ENCODE assay signal across 10 cellular contexts in the genomic region with DNA sequence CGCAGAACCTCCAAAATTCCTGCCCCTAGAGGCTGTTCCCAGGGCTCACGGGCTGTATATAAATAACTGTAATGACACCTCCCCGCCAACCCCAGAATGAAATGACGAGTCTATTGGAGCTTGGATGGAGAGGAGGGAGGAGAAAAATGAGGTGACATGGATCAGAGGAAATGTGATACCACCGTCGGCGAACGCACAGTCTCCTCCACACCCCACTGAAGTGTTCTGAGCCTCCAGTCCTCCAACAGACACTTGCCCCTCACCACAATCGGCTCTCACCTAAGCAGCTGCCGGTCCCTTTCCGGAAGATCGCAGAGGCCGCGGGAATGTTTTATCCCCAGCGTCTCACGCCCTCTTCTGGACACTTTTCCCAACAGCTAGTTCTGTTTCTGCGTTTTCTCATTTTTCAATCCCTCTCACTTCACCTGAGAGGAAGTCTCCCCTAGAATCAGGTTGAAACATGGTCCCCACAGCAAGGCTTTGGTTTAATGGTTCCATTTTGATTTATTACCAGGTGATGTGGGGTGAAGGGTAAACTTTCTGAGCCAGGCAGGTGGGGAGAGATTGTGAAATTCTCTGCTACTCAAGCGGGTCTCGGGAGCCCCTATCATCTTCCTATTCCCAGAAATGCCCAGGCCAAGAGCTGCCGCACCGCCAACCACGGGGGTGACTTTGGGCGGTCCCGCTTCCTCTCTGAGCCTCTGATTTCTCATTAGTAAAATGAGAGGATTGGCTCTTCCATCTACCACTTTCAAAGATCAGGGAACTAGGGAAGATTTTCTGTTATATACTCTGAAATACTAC. TPM values are rescaled to one million over a fixed set of nuclear protein-coding genes. Genes with fewer than 3 reads are reported as not detected.
DNase-seq lines count a peak whose midpoint lies in the region; ATAC-seq and TF ChIP-seq lines count a peak whose summit lies in the region.
"Had no signal": no experiment of that assay in that cellular context is flagged by ENCODE, and none has a peak within 500 bp of the region (broad histone marks: within the 10 kb centered on the region; RNA-seq: fewer than 3 reads in every experiment).

No MANE protein-coding gene starts in this region.

- no peaks in the 10 kb centered on the region for H4K20me1 ChIP-seq in HCT116 (ENCODE audit: insufficient read depth)

- H2AFZ ChIP-seq in HCT116 (ENCODE audit: low read depth, low read length, poor library complexity, severe bottlenecking): peak overlapping the region; percentile 82

- H3K27me3 ChIP-seq in HCT116 (ENCODE audit: insufficient read depth, low read length): no peaks in the 10 kb centered on the region
- H3K27me3 ChIP-seq in liver (ENCODE audit: control insufficient read depth in 4 of 4, insufficient read depth in 4 of 4, low read length in 3 of 4): peaks cover 0 to 5% (median 0%) of the 10 kb centered on the region in 4 donors
- H3K27me3 ChIP-seq in vagina: no peaks in the 10 kb centered on the region

- H3K36me3 ChIP-seq in HCT116 (ENCODE audit: control insufficient read depth in 1 of 2, insufficient read depth in 2 of 2, low read length in 2 of 2) (no peaks in the 10 kb centered on the region), liver (ENCODE audit: control insufficient read depth in 4 of 4, insufficient read depth in 3 of 4, low read depth in 1 of 4, low read length in 3 of 4) (no peaks in the 10 kb centered on the region), vagina (no peaks in the 10 kb centered on the region)
- H3K36me3 ChIP-seq: SJSA1 had no signal

- peaks cover 0 to 14% of the 10 kb centered on the region in 2 experiments; a peak in 1 of 4 replicates for H3K4me1 ChIP-seq in HCT116 (ENCODE audit: control insufficient read depth in 1 of 2, insufficient read depth in 2 of 2, low read length in 2 of 2)
- H3K4me1 ChIP-seq in liver (ENCODE audit: control insufficient read depth in 4 of 4, insufficient read depth in 4 of 4, low read length in 3 of 4): peaks cover 0 to 4% (median 0%) of the 10 kb centered on the region in 4 donors
- no peaks in the 10 kb centered on the region for H3K4me1 ChIP-seq in vagina
- H3K4me1 ChIP-seq: SJSA1 had no signal

- ATAC-seq in HCT116: peak; percentile 95
- ATAC-seq in HG03025 (IDR thresholded peaks at IDR 0.05; ENCODE audit: low FRiP score, unreplicated experiment): no peak
- ATAC-seq in GM21717 (IDR thresholded peaks at IDR 0.05; ENCODE audit: unreplicated experiment): no peak

- no peaks in the 10 kb centered on the region for H3K9me2 ChIP-seq in HCT116 (ENCODE audit: insufficient read depth)

- no peak overlapping the region for H3K9ac ChIP-seq in HCT116 (ENCODE audit: low read length)
- no peak overlapping the region for H3K9ac ChIP-seq in liver (ENCODE audit: low read depth in 1 of 2, low read length in 2 of 2)

- POLR2A ChIA-PET in HCT116 (lab: Charles Lee): interaction anchor here (1.0 kb wide), 1 partner anchor 717 kb away, joined by 7 read pairs; a partner anchor contains a TSS

- no peaks in the 10 kb centered on the region for H3K79me2 ChIP-seq in HCT116 (ENCODE audit: insufficient read depth, low read length)

- H3K4me3 ChIP-seq in HCT116 (replicated peaks in 1 of 2; ENCODE audit: low read depth in 1 of 2, low read length in 2 of 2): peak overlapping the region; percentile 28 to 43
- no peak overlapping the region for H3K4me3 ChIP-seq in choroid plexus epithelial cell (ENCODE audit: low read depth, low read length)
- H3K4me3 ChIP-seq in liver (ENCODE audit: low read depth in 1 of 3, low read length in 3 of 3): no peak overlapping the region
- H3K4me3 ChIP-seq in vagina: no peak overlapping the region
- H3K4me3 ChIP-seq: SJSA1, skin epidermis had no signal

- CTCF ChIA-PET in HCT116 (lab: Charles Lee): interaction anchor here (0.6 to 3.0 kb wide), 32 partner anchors 9 to 739 kb away, joined by 3 to 55 read pairs (median 4); a partner anchor contains a TSS

- no peaks in the 10 kb centered on the region for H3K9me3 ChIP-seq in HCT116 (ENCODE audit: control insufficient read depth in 1 of 2, insufficient read depth in 1 of 2, low read depth in 1 of 2, low read length in 2 of 2)
- no peaks in the 10 kb centered on the region for H3K9me3 ChIP-seq in liver (ENCODE audit: control insufficient read depth in 4 of 4, low read length in 3 of 4)
- no peaks in the 10 kb centered on the region for H3K9me3 ChIP-seq in vagina
- H3K9me3 ChIP-seq: SJSA1 had no signal

- peak; percentile 61 to 84 (median 74) for TF ChIP-seq CTCF in HCT116 (IDR thresholded peaks at IDR 0.05 in 2 of 3, conservative IDR thresholded peaks at IDR 0.05 in 1 of 3; ENCODE audit: borderline replicate concordance in 1 of 3, insufficient read depth in 1 of 3, low read depth in 2 of 3, low read length in 2 of 3)
- peak; percentile 85 for TF ChIP-seq CTCF in choroid plexus epithelial cell (conservative IDR thresholded peaks at IDR 0.05; ENCODE audit: low read depth, low read length)
- TF ChIP-seq CTCF in liver (IDR thresholded peaks at IDR 0.05; ENCODE audit: low read depth, low read length, missing input control): peak; percentile 59
- peak in 2 of 3 experiments; percentile 25 to 36 for TF ChIP-seq CTCF in vagina (IDR thresholded peaks at IDR 0.05)

- whole genome bisulfite sequencing in liver: 25% methylated on average over 24 of the region's 24 CpGs

- no TSS peak for BruUV-seq in HCT116 (replicated peaks; lab: Mats Ljungman, UMichigan)

- peak overlapping the region; percentile 68 for H3K4me2 ChIP-seq in HCT116 (ENCODE audit: low read length)

- intact Hi-C loops in HCT116 (cut with micrococcal nuclease) (loop anchor here (1.0 to 10.0 kb wide), 5 partner anchors 92 to 1529 kb away; no protein-coding TSS in a partner anchor), vagina (cut with DNase I) (no loop called here)

- DNase-seq in COLO668 (lab: John Stamatoyannopoulos, UW; ENCODE audit: unreplicated experiment): peak; percentile 80
- DNase-seq in HCT116 (ENCODE audit: low read depth, low spot score): peak; percentile 49
- peak; percentile 70 for DNase-seq in NCI-H748 treated with DMSO at 0.1 percent for 48 hours (lab: John Stamatoyannopoulos, UW)
- DNase-seq in choroid plexus epithelial cell (ENCODE audit: low read depth): peak; percentile 64
- no peak for DNase-seq in vagina (ENCODE audit: extremely low spot score in 2 of 2)

- peak; percentile 88 for TF ChIP-seq RAD21 in HCT116 (IDR thresholded peaks at IDR 0.05; ENCODE audit: low read depth)
- peak; percentile 91 to 93 for TF ChIP-seq RAD21 in liver (IDR thresholded peaks at IDR 0.05)

- RAD21 ChIA-PET in HCT116 (lab: Charles Lee; ENCODE audit: low non-redundant PET in 1 of 2, low total read pairs in 2 of 2, uncharacterized antibody in 2 of 2, unreplicated experiment in 2 of 2): interaction anchor here (0.7 to 1.4 kb wide), 6 partner anchors 123 to 194 kb away, joined by 3 to 7 read pairs (median 3); no protein-coding TSS in a partner anchor

- H3K27ac ChIP-seq in HCT116 (ENCODE audit: low read depth, low read length): no peak overlapping the region
- H3K27ac ChIP-seq in liver (ENCODE audit: low read depth in 1 of 2, low read length in 2 of 2): no peak overlapping the region
- H3K27ac ChIP-seq in vagina: no peak overlapping the region
- H3K27ac ChIP-seq: SJSA1, skin epidermis had no signal

- TF ChIP-seq POLR2A in HCT116 (IDR thresholded peaks at IDR 0.05; ENCODE audit: borderline replicate concordance, extremely low read depth, insufficient read depth, insufficient read length) (no peak), vagina (IDR thresholded peaks at IDR 0.05) (no peak)

TF ChIP-seq in HCT116, 20 proteins besides CTCF, POLR2A, EP300 and RAD21:
- TF ChIP-seq EZH2phosphoT487 (IDR thresholded peaks at IDR 0.05; ENCODE audit: borderline replicate concordance) (no peak), YY1 (IDR thresholded peaks at IDR 0.05; ENCODE audit: extremely low read depth, insufficient replicate concordance, low read depth, low read length) (no peak), SIN3A (IDR thresholded peaks at IDR 0.05; ENCODE audit: low read depth) (no peak), TCF7L2 (IDR thresholded peaks at IDR 0.05; ENCODE audit: borderline replicate concordance, extremely low read depth, insufficient read depth, insufficient read length) (peak; percentile 70)
- TF ChIP-seq, protein P1, sequence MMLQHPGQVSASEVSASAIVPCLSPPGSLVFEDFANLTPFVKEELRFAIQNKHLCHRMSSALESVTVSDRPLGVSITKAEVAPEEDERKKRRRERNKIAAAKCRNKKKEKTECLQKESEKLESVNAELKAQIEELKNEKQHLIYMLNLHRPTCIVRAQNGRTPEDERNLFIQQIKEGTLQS (IDR thresholded peaks at IDR 0.05): no peak
TF ChIP-seq in HCT116: peak in this region for 1.

TF ChIP-seq in liver, 16 proteins besides CTCF, POLR2A, EP300 and RAD21:
- TF ChIP-seq JUND (IDR thresholded peaks at IDR 0.05) (no peak), GABPA (IDR thresholded peaks at IDR 0.05 in 1 of 2, conservative IDR thresholded peaks at IDR 0.05 in 1 of 2) (no peak), HNF4A (conservative IDR thresholded peaks at IDR 0.05) (no peak)
TF ChIP-seq in liver: peak in this region for 0.

RNA-seq across cellular contexts. Expression of a gene that starts 9.1 kb away (rescaled TPM):
- 32.1 TPM for total RNA-seq in HCT116 (2021; ENCODE audit: unreplicated experiment)
- polyA plus RNA-seq in HCT116 (2012): 44.8 and 46.9 TPM in 2 replicates
- 10 to 100 TPM in 1 of 2 donors, 1 to 10 TPM in 1; 5.4 to 23.4 TPM for total RNA-seq in liver
- 10 to 100 TPM; 10.3 to 12.4 TPM for polyA plus RNA-seq in liver
- total RNA-seq in vagina: 22.6 TPM

Comparison
In these comparisons a context has a peak if more than half of its experiments do, and no peak if none do; other contexts are left out.
1. DNase-seq: peak in COLO668 (single experiment), HCT116 (single experiment), NCI-H748 treated with DMSO at 0.1 percent for 48 hours (single experiment) and choroid plexus epithelial cell (single experiment); none in vagina (0 of 2).
2. H3K4me3 ChIP-seq: peak in HCT116 (2 of 2); none in choroid plexus epithelial cell (single experiment), liver (0 of 3) and vagina (0 of 2).
3. CTCF ChIP-seq: peak in every context shown above with its lines; median percentile 85 in choroid plexus epithelial cell; 74 in HCT116; 59 in liver; 30 in vagina.